In the genomic region with DNA sequence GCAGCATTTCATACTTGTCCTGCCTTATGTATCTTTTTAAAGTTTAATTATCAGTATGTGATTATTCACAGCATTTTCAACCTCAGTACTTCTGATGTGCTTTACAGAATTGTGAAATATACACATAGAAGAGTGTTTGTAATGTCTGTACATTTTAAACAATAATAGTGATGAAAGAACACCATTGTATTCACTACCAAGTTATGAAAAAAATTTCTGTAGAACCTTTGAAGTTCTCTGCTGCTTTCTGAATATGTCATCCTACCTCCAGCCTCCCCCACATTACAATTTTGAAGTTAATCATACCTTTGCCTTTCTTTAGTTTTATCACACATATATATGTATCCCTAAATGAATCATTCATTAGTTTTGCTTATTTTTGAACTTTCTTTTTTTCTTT, we compare ENCODE assay signal across 16 cellular contexts. TPM values are rescaled to one million over a fixed set of nuclear protein-coding genes. Genes with fewer than 3 reads are reported as not detected.
DNase-seq lines count a peak whose midpoint lies in the region; ATAC-seq, FAIRE-seq and TF ChIP-seq lines count a peak whose summit lies in the region.
"Had no signal": no experiment of that assay in that cellular context is flagged by ENCODE, and none has a peak within 500 bp of the region (broad histone marks: within the 10 kb centered on the region; RNA-seq: fewer than 3 reads in every experiment).

No MANE protein-coding gene starts in this region.

- ATAC-seq in activated T-helper 17 cell treated with anti-CD3 and anti-CD28 coated beads, Interleukin-2, amount 50 U/mL, for 72 hours (replicated peaks), result peak; percentile 97
- peak; percentile 14 for ATAC-seq in foreskin keratinocyte
- ATAC-seq in GM18520 (IDR thresholded peaks at IDR 0.05; ENCODE audit: unreplicated experiment), result no peak
- no peak for ATAC-seq in pancreas
- ATAC-seq: activated CD8-positive, alpha-beta memory T cell treated with anti-CD3 and anti-CD28 coated beads, Interleukin-2, amount 10 ng/mL, durations not matched to agents 7 days and 5 days had no signal

- peak overlapping the region; percentile 64 for H3K27ac Mint-ChIP-seq in activated T-cell treated with anti-CD3 and anti-CD28 coated beads, Interleukin-2, amount 50 U/mL, for 24 hours
- no peak overlapping the region for H3K27ac Mint-ChIP-seq in activated T-helper 17 cell treated with anti-CD3 and anti-CD28 coated beads, Interleukin-2, amount 50 U/mL, for 72 hours
- H3K27ac Mint-ChIP-seq: activated CD8-positive, alpha-beta memory T cell treated with anti-CD3 and anti-CD28 coated beads, Interleukin-2, amount 10 ng/mL, durations not matched to agents 7 days and 5 days; activated naive CD8-positive, alpha-beta T cell had no signal

- no peaks in the 10 kb centered on the region for H3K27me3 ChIP-seq in foreskin keratinocyte
- H3K27me3 ChIP-seq in subcutaneous abdominal adipose tissue (ENCODE audit: control insufficient read depth in 5 of 5, insufficient read depth in 4 of 5, low read length in 5 of 5), result no peaks in the 10 kb centered on the region
- no peaks in the 10 kb centered on the region for H3K27me3 ChIP-seq in pancreas
- H3K27me3 ChIP-seq: heart right ventricle had no signal

- FAIRE-seq in pancreas (lab: Jason Lieb, UNC), result no peak

- H3K9ac ChIP-seq in subcutaneous abdominal adipose tissue (ENCODE audit: low read length in 5 of 5), result no peak overlapping the region

- H3K27ac ChIP-seq in foreskin keratinocyte (no peak overlapping the region), subcutaneous abdominal adipose tissue (ENCODE audit: low read depth, low read length) (peak overlapping the region; percentile 54), pancreas (no peak overlapping the region)
- H3K27ac ChIP-seq: HL-60 had no signal

- H3K4me3 ChIP-seq in subcutaneous abdominal adipose tissue (ENCODE audit: low read depth in 1 of 5, low read length in 5 of 5) (no peak overlapping the region), pancreas (no peak overlapping the region)
- H3K4me3 ChIP-seq: heart right ventricle had no signal

- H3K4me1 ChIP-seq in foreskin keratinocyte, result peaks cover 46% of the 10 kb centered on the region
- H3K4me1 ChIP-seq in subcutaneous abdominal adipose tissue (ENCODE audit: control insufficient read depth in 5 of 5, insufficient read depth in 5 of 5, low read length in 5 of 5), result peaks cover 0 to 45% (median 29%) of the 10 kb centered on the region in 5 donors
- peaks cover 0 to under 1% (median 0%) of the 10 kb centered on the region in 3 donors for H3K4me1 ChIP-seq in pancreas

- no peak for TF ChIP-seq CTCF in foreskin keratinocyte (conservative IDR thresholded peaks at IDR 0.05)
- no peak for TF ChIP-seq CTCF in pancreas (IDR thresholded peaks at IDR 0.05)

- H3K9me3 Mint-ChIP-seq in activated T-cell treated with anti-CD3 and anti-CD28 coated beads, Interleukin-2, amount 50 U/mL, for 24 hours, result no peaks in the 10 kb centered on the region
- no peaks in the 10 kb centered on the region for H3K9me3 Mint-ChIP-seq in activated T-helper 17 cell treated with anti-CD3 and anti-CD28 coated beads, Interleukin-2, amount 50 U/mL, for 72 hours

- no peak for DNase-seq in activated T-cell treated with anti-CD3 and anti-CD28 coated beads, Interleukin-2, amount 50 U/mL, for 24 hours
- DNase-seq in activated T-cell treated with anti-CD3 and anti-CD28 coated beads, Interleukin-2, amount 50 U/mL, for 1 hour, result no peak
- DNase-seq in foreskin keratinocyte (peak in 1 of 2 donors; percentile 44), NCI-H526 treated with DMSO at 0.1 percent for 48 hours (lab: John Stamatoyannopoulos, UW) (no peak), pancreas (no peak)
- DNase-seq: activated CD8-positive, alpha-beta memory T cell treated with anti-CD3 and anti-CD28 coated beads, Interleukin-2, amount 10 ng/mL, durations not matched to agents 7 days and 5 days; Caco-2; GDM1; heart right ventricle; left cardiac atrium; NCI-H146 had no signal

- H3K36me3 ChIP-seq in subcutaneous abdominal adipose tissue (ENCODE audit: control insufficient read depth in 5 of 5, insufficient read depth in 5 of 5, low read length in 5 of 5), result no peaks in the 10 kb centered on the region
- no peaks in the 10 kb centered on the region for H3K36me3 ChIP-seq in pancreas
- H3K36me3 ChIP-seq: heart right ventricle had no signal

- intact Hi-C loops in pancreas (cut with DNase I), result no loop called here

- H3K9me3 ChIP-seq in subcutaneous abdominal adipose tissue (ENCODE audit: control insufficient read depth in 5 of 5, low read length in 5 of 5) (peaks cover 0 to 4% (median 0%) of the 10 kb centered on the region in 5 donors), pancreas (no peaks in the 10 kb centered on the region)
- H3K9me3 ChIP-seq: Caco-2 had no signal

- H3K27me3 Mint-ChIP-seq in activated T-cell treated with anti-CD3 and anti-CD28 coated beads, Interleukin-2, amount 50 U/mL, for 24 hours, result peaks cover 15% of the 10 kb centered on the region
- H3K27me3 Mint-ChIP-seq in activated T-helper 17 cell treated with anti-CD3 and anti-CD28 coated beads, Interleukin-2, amount 50 U/mL, for 72 hours, result peaks cover 20% of the 10 kb centered on the region
- H3K27me3 Mint-ChIP-seq: activated naive CD8-positive, alpha-beta T cell had no signal

- no peaks in the 10 kb centered on the region for H3K36me3 Mint-ChIP-seq in activated T-cell treated with anti-CD3 and anti-CD28 coated beads, Interleukin-2, amount 50 U/mL, for 24 hours (ENCODE audit: low read depth)
- H3K36me3 Mint-ChIP-seq in activated T-helper 17 cell treated with anti-CD3 and anti-CD28 coated beads, Interleukin-2, amount 50 U/mL, for 72 hours (ENCODE audit: low read depth), result no peaks in the 10 kb centered on the region
- H3K36me3 Mint-ChIP-seq: activated CD8-positive, alpha-beta memory T cell treated with anti-CD3 and anti-CD28 coated beads, Interleukin-2, amount 10 ng/mL, durations not matched to agents 7 days and 5 days; activated naive CD8-positive, alpha-beta T cell had no signal

- peaks cover 20% of the 10 kb centered on the region for H3K4me1 Mint-ChIP-seq in activated T-cell treated with anti-CD3 and anti-CD28 coated beads, Interleukin-2, amount 50 U/mL, for 24 hours (ENCODE audit: low read depth)
- peaks cover 6% of the 10 kb centered on the region for H3K4me1 Mint-ChIP-seq in activated T-helper 17 cell treated with anti-CD3 and anti-CD28 coated beads, Interleukin-2, amount 50 U/mL, for 72 hours
- H3K4me1 Mint-ChIP-seq: activated CD8-positive, alpha-beta memory T cell treated with anti-CD3 and anti-CD28 coated beads, Interleukin-2, amount 10 ng/mL, durations not matched to agents 7 days and 5 days had no signal

- peak overlapping the region; percentile 11 for H3K4me3 Mint-ChIP-seq in activated T-cell treated with anti-CD3 and anti-CD28 coated beads, Interleukin-2, amount 50 U/mL, for 24 hours
- no peak overlapping the region for H3K4me3 Mint-ChIP-seq in activated T-helper 17 cell treated with anti-CD3 and anti-CD28 coated beads, Interleukin-2, amount 50 U/mL, for 72 hours
- H3K4me3 Mint-ChIP-seq: activated CD8-positive, alpha-beta memory T cell treated with anti-CD3 and anti-CD28 coated beads, Interleukin-2, amount 10 ng/mL, durations not matched to agents 7 days and 5 days; activated naive CD8-positive, alpha-beta T cell had no signal

RNA-seq across cellular contexts. Expression of a gene that starts 24.8 kb away (rescaled TPM):
- 1 to 10 TPM; 3.4 to 5.9 TPM for total RNA-seq in activated T-helper 17 cell treated with anti-CD3 and anti-CD28 coated beads, Interleukin-2, amount 50 U/mL, for 72 hours
- total RNA-seq in foreskin keratinocyte (142 and 182 TPM in 2 replicates), pancreas (10 to 100 TPM in 1 of 6 donors, 1 to 10 TPM in 5; 2.9 to 20.3 (median 7.1) TPM)
- polyA plus RNA-seq in foreskin keratinocyte (27.5 and 28.2 TPM in 2 replicates), pancreas (1 to 10 TPM; 2.8 to 3.5 TPM)

Comparison
In these comparisons a context has a peak if more than half of its experiments do, and no peak if none do; other contexts are left out.
1. ATAC-seq: peak in activated T-helper 17 cell treated with anti-CD3 and anti-CD28 coated beads, Interleukin-2, amount 50 U/mL, for 72 hours (single experiment) and foreskin keratinocyte (single experiment); none in GM18520 (single experiment) and pancreas (0 of 4).